Comparison of ENCODE assay signal across 9 cellular contexts in the genomic region with DNA sequence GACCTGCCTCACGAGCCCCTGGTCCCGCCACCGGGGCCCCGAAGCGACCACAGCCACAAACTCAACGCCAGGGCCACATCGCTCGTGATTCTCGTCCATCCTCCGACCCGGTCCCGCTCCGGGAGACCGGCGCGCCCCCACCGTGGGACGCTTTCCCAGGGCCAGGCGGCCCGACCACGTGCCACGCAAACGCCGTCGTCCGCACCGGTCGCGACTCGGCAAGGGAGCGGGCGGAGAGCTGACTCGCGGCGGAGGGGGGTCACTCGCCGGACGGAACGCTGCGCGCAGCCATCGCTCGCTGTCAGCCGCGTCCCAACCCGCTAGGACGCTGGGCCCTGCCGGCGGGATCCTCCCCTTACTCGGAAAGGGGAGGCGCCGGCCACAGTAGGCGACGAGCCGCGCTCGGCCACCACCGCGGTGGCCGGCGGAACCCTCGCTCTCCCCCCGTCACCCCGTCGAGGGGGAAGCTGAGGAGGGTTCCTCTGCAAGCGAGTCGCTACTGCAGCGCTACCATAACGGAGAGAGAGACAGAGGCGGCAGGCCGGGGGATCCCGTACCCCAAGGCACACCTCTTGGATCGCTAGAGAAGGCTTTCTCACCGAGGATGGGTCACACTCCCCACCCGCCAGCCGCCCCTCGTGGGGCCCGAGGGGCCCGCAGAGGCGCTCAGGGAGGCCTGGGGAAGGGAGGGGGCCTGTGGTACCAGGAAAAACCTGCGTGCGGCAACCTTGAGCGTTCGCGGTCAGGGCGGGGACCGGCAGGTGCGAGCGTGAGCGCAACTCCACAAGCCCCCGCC.
A peak's percentile ranks its signal among the peaks of the same experiment; 100 is the strongest.
DNase-seq lines count a peak whose midpoint lies in the region; ATAC-seq and TF ChIP-seq lines count a peak whose summit lies in the region.
"Had no signal": no experiment of that assay in that cellular context is flagged by ENCODE, and none has a peak within 500 bp of the region (broad histone marks: within the 10 kb centered on the region; RNA-seq: fewer than 3 reads in every experiment).

No MANE protein-coding gene starts in this region.

- H3K27me3 Mint-ChIP-seq in activated CD4-positive, alpha-beta T cell treated with anti-CD3 and anti-CD28 coated beads, Interleukin-2, amount 10 ng/mL, durations not matched to agents 7 days and 5 days = peaks cover 21% of the 10 kb centered on the region

- peaks cover 0 to 19% (median 11%) of the 10 kb centered on the region in 3 donors for H3K4me1 ChIP-seq in gastroesophageal sphincter

- H3K36me3 ChIP-seq in gastroesophageal sphincter = no peaks in the 10 kb centered on the region

- no CpG with 5 or more reads among the region's 91 CpGs for WGBS in gastroesophageal sphincter (ENCODE audit: low coverage in 1 of 2), 2 donors

- peaks cover 7% of the 10 kb centered on the region for H3K4me1 Mint-ChIP-seq in activated CD4-positive, alpha-beta T cell treated with anti-CD3 and anti-CD28 coated beads, Interleukin-2, amount 10 ng/mL, durations not matched to agents 7 days and 5 days

- POLR2A ChIA-PET in activated CD4-positive, alpha-beta T cell treated with anti-CD3 and anti-CD28 coated beads, Interleukin-2, amount 10 ng/mL, durations not matched to agents 7 days and 5 days (lab: Charles Lee) = no interaction called here

- DNase-seq in GM12865 (ENCODE audit: low read depth) (peak; percentile 1), epidermal melanocyte (ENCODE audit: insufficient read length, low spot score) (peak; percentile 19), retinal pigment epithelial cell (ENCODE audit: low read depth) (no peak), NCI-H2171 treated with DMSO at 0.1 percent for 48 hours (lab: John Stamatoyannopoulos, UW) (no peak), occipital lobe (lab: John Stamatoyannopoulos, UW) (no peak)
- peak; percentile 16 for DNase-seq in activated CD4-positive, alpha-beta T cell treated with anti-CD3 and anti-CD28 coated beads, Interleukin-2, amount 10 ng/mL, durations not matched to agents 7 days and 5 days

- TF ChIP-seq CTCF in GM12865 (IDR thresholded peaks at IDR 0.05; ENCODE audit: insufficient read depth, low read depth, low read length, missing control alignments) = no peak
- TF ChIP-seq CTCF in retinal pigment epithelial cell (conservative IDR thresholded peaks at IDR 0.05; ENCODE audit: low read depth, low read length) = no peak
- TF ChIP-seq CTCF in gastroesophageal sphincter (IDR thresholded peaks at IDR 0.05) = no peak

- H3K27me3 ChIP-seq in gastroesophageal sphincter = peaks cover 48% of the 10 kb centered on the region

- TF ChIP-seq POLR2A in gastroesophageal sphincter (IDR thresholded peaks at IDR 0.05) = no peak

- no peak overlapping the region for H3K4me3 ChIP-seq in GM12865 (ENCODE audit: low read depth, low read length)
- H3K4me3 ChIP-seq in retinal pigment epithelial cell (ENCODE audit: low read length) = peak overlapping the region; percentile 34
- H3K4me3 ChIP-seq in gastroesophageal sphincter = peak overlapping the region in 1 of 2 donors; percentile 45

- CTCF ChIA-PET in activated CD4-positive, alpha-beta T cell treated with anti-CD3 and anti-CD28 coated beads, Interleukin-2, amount 10 ng/mL, durations not matched to agents 7 days and 5 days (lab: Charles Lee) = no interaction called here

- H3K9me3 ChIP-seq in gastroesophageal sphincter = no peaks in the 10 kb centered on the region

- peaks cover 3% of the 10 kb centered on the region for H3K36me3 Mint-ChIP-seq in activated CD4-positive, alpha-beta T cell treated with anti-CD3 and anti-CD28 coated beads, Interleukin-2, amount 10 ng/mL, durations not matched to agents 7 days and 5 days (ENCODE audit: low read depth)

- H3K9me3 Mint-ChIP-seq in activated CD4-positive, alpha-beta T cell treated with anti-CD3 and anti-CD28 coated beads, Interleukin-2, amount 10 ng/mL, durations not matched to agents 7 days and 5 days = peaks cover 2% of the 10 kb centered on the region

- H3K4me3 Mint-ChIP-seq in activated CD4-positive, alpha-beta T cell treated with anti-CD3 and anti-CD28 coated beads, Interleukin-2, amount 10 ng/mL, durations not matched to agents 7 days and 5 days = no peak overlapping the region

- ATAC-seq in GM18909 (IDR thresholded peaks at IDR 0.05; ENCODE audit: poor library complexity, unreplicated experiment) (no peak), gastroesophageal sphincter (no peak)

- no peak overlapping the region for H3K27ac ChIP-seq in gastroesophageal sphincter
- H3K27ac ChIP-seq: epithelial cell of prostate had no signal

- no peak overlapping the region for H3K27ac Mint-ChIP-seq in activated CD4-positive, alpha-beta T cell treated with anti-CD3 and anti-CD28 coated beads, Interleukin-2, amount 10 ng/mL, durations not matched to agents 7 days and 5 days

- TF ChIP-seq EP300 in gastroesophageal sphincter (IDR thresholded peaks at IDR 0.05) = no peak

Comparison
In these comparisons a context has a peak if more than half of its experiments do, and no peak if none do; other contexts are left out.
1. DNase-seq: peak in GM12865 (single experiment), activated CD4-positive, alpha-beta T cell treated with anti-CD3 and anti-CD28 coated beads, Interleukin-2, amount 10 ng/mL, durations not matched to agents 7 days and 5 days (single experiment) and epidermal melanocyte (single experiment); none in retinal pigment epithelial cell (single experiment), NCI-H2171 treated with DMSO at 0.1 percent for 48 hours (single experiment) and occipital lobe (single experiment).